8 cellular contexts compared by ENCODE assay signal in genomic region chr18:9016819-9017169, GRCh38.
DNase-seq lines count a peak whose midpoint lies in the region; ATAC-seq and TF ChIP-seq lines count a peak whose summit lies in the region.

No MANE protein-coding gene starts in this region.

- 40 to 47% (median 44%) methylated on average over 6 to 10 of the region's 10 CpGs for WGBS in spleen, 5 donors

- H3K27me3 ChIP-seq in spleen (replicated peaks in 1 of 7) = peaks cover 0 to 10% (median 0%) of the 10 kb centered on the region in 7 donors

- no peaks in the 10 kb centered on the region for H3K36me3 ChIP-seq in OCI-LY7 (ENCODE audit: insufficient read depth, low read length)
- H3K36me3 ChIP-seq in spleen = no peaks in the 10 kb centered on the region

- H3K9me3 ChIP-seq in OCI-LY7 (ENCODE audit: low read length) (no peaks in the 10 kb centered on the region), spleen (peaks cover 0 to 7% (median 0%) of the 10 kb centered on the region in 8 donors)

- H3K9me2 ChIP-seq in OCI-LY7 (ENCODE audit: insufficient read depth, low read length) = no peaks in the 10 kb centered on the region

- CTCF ChIA-PET in OCI-LY7 (lab: Charles Lee; ENCODE audit: unreplicated experiment) = no interaction called here

- H3K4me3 ChIP-seq in OCI-LY7 (ENCODE audit: low read depth, low read length, poor library complexity, severe bottlenecking) = no peak overlapping the region
- H3K4me3 ChIP-seq in fibroblast of pulmonary artery (replicated peaks; ENCODE audit: low read depth, low read length) = peak overlapping the region; percentile 41
- H3K4me3 ChIP-seq in spleen = peak overlapping the region in 5 of 8 donors; percentile 20 to 58 (median 29)

- no TSS peak for BruUV-seq in OCI-LY7 (replicated peaks; lab: Mats Ljungman, UMichigan)

- POLR2A ChIA-PET in OCI-LY7 (lab: Charles Lee) = interaction anchor here (0.7 kb wide), 1 partner anchor 12 kb away, joined by 3 read pairs; no protein-coding TSS in a partner anchor

- no peak for TF ChIP-seq POLR2A in spleen (IDR thresholded peaks at IDR 0.05)

- no peak for DNase-seq in OCI-LY7 (ENCODE audit: low spot score)
- peak; percentile 58 for DNase-seq in fibroblast of pulmonary artery (ENCODE audit: low read depth)
- DNase-seq in spleen = no peak
- no peak for DNase-seq in Ammon's horn (ENCODE audit: low spot score)
- DNase-seq in OCI-M1 (lab: John Stamatoyannopoulos, UW) = no peak
- no peak for DNase-seq in NCI-H774 (lab: John Stamatoyannopoulos, UW)
- no peak for DNase-seq in HK-2 (ENCODE audit: unreplicated experiment)

- ATAC-seq in GM21528 (IDR thresholded peaks at IDR 0.05; ENCODE audit: low FRiP score, unreplicated experiment) = peak; percentile 42

- intact Hi-C loops in OCI-LY7 (cut with micrococcal nuclease; ENCODE audit: unreplicated experiment) (no loop called here), spleen (cut with DNase I; ENCODE audit: low total_unique reads) (no loop called here)

- no peak overlapping the region for H3K27ac ChIP-seq in OCI-LY7 (ENCODE audit: low read depth, low read length, poor library complexity, severe bottlenecking)
- peak overlapping the region in 2 of 8 donors; percentile 21 to 22 for H3K27ac ChIP-seq in spleen

- H4K20me1 ChIP-seq in OCI-LY7 (ENCODE audit: insufficient read depth, low read length) = no peaks in the 10 kb centered on the region

- no peak for TF ChIP-seq CTCF in OCI-LY7 (conservative IDR thresholded peaks at IDR 0.05; ENCODE audit: low read length)
- no peak for TF ChIP-seq CTCF in fibroblast of pulmonary artery (IDR thresholded peaks at IDR 0.05; ENCODE audit: low read length, missing control alignments)
- TF ChIP-seq CTCF in spleen (IDR thresholded peaks at IDR 0.05 in 8 of 11, conservative IDR thresholded peaks at IDR 0.05 in 3 of 11) = no peak

- H2AFZ ChIP-seq in OCI-LY7 (ENCODE audit: low read length) = peak overlapping the region; percentile 70

- H3K4me1 ChIP-seq in OCI-LY7 (ENCODE audit: insufficient read depth, low read length, poor library complexity, severe bottlenecking) (peaks cover 18% of the 10 kb centered on the region), spleen (peaks cover 0 to 17% (median 7%) of the 10 kb centered on the region in 6 donors)

- H3K79me2 ChIP-seq in OCI-LY7 (ENCODE audit: insufficient read depth, low read depth, low read length) = no peaks in the 10 kb centered on the region

- peak overlapping the region; percentile 46; the same call in 1 of the 2 replicates for H3K4me2 ChIP-seq in OCI-LY7 (ENCODE audit: low read length)
